27 cellular contexts compared by ENCODE assay signal in the genomic region with DNA sequence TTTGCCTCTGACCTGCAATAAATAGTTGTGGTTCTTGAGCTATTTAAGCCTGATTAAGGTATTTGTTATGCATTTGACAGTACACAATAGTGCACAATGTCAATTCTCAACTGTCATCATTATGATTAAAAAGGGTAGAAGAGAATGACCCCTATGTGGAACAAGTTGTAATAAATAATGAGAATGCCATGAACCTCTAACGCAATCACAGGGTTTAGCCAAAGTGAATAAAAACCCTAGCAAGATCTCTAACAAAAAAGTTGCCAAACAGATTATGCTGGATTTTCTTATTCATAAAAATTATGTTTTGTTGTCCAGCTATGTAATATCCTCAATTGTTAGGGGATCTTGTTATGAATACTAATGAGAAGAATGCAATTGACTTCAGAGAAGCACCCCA.
"Had no signal": no experiment of that assay in that cellular context is flagged by ENCODE, and none has a peak within 500 bp of the region (broad histone marks: within the 10 kb centered on the region; RNA-seq: fewer than 3 reads in every experiment).

No MANE protein-coding gene starts in this region.

- H3K36me3 Mint-ChIP-seq: stimulated activated effector memory CD8-positive, alpha-beta T cell treated with anti-CD3 and anti-CD28 coated beads, Interleukin-12 subunit alpha, Interleukin-12 subunit beta, amount 100 ng/mL, for 72 hours; stimulated activated memory B cell treated with anti-CD40 and anti-IgM and Interleukin-4, amounts not matched to agents 10 μg/mL and 1 μg/mL and 100 μg/mL, for 72 hours; stimulated activated naive B cell treated with anti-CD40 and anti-IgM and Interleukin-4, amounts not matched to agents 10 μg/mL and 1 μg/mL and 100 μg/mL, for 72 hours; type B pancreatic cell had no signal

- ATAC-seq: stimulated activated effector memory CD8-positive, alpha-beta T cell treated with anti-CD3 and anti-CD28 coated beads, Interleukin-12 subunit alpha, Interleukin-12 subunit beta, amount 100 ng/mL, for 72 hours; stimulated activated memory B cell treated with anti-CD40 and anti-IgM and Interleukin-4, amounts not matched to agents 10 μg/mL and 1 μg/mL and 100 μg/mL, for 72 hours; stimulated activated naive B cell treated with anti-CD40 and anti-IgM and Interleukin-4, amounts not matched to agents 10 μg/mL and 1 μg/mL and 100 μg/mL, for 72 hours; stimulated activated naive CD8-positive, alpha-beta T cell treated with anti-CD3 and anti-CD28 coated beads, Interleukin-15, amount 100 ng/mL, for 72 hours; stimulated activated naive CD8-positive, alpha-beta T cell treated with anti-CD3 and anti-CD28 coated beads, Interleukin-15, Interleukin-2, amounts not matched to agents 100 U/mL and 50 U/mL, for 24 hours; upper lobe of right lung had no signal

- H3K27me3 ChIP-seq: stomach, suprapubic skin, testis, thyroid gland, tibial artery, tibial nerve, transverse colon, upper lobe of left lung, upper lobe of right lung, uterus, vagina had no signal

- H3K4me3 ChIP-seq: stomach, suprapubic skin, testis, thoracic aorta, thyroid gland, tibial artery, tibial nerve, transverse colon, upper lobe of left lung, upper lobe of right lung, uterus, vagina had no signal

- H3K4me1 Mint-ChIP-seq: stimulated activated effector memory CD8-positive, alpha-beta T cell treated with anti-CD3 and anti-CD28 coated beads, Interleukin-12 subunit alpha, Interleukin-12 subunit beta, amount 100 ng/mL, for 72 hours; stimulated activated memory B cell treated with anti-CD40 and anti-IgM and Interleukin-4, amounts not matched to agents 10 μg/mL and 1 μg/mL and 100 μg/mL, for 72 hours; stimulated activated naive B cell treated with anti-CD40 and anti-IgM and Interleukin-4, amounts not matched to agents 10 μg/mL and 1 μg/mL and 100 μg/mL, for 72 hours; stimulated activated naive CD8-positive, alpha-beta T cell treated with anti-CD3 and anti-CD28 coated beads, Interleukin-15, amount 100 ng/mL, for 72 hours had no signal

- H3K27me3 Mint-ChIP-seq: stimulated activated memory B cell treated with anti-CD40 and anti-IgM and Interleukin-4, amounts not matched to agents 10 μg/mL and 1 μg/mL and 100 μg/mL, for 72 hours; stimulated activated naive B cell treated with anti-CD40 and anti-IgM and Interleukin-4, amounts not matched to agents 10 μg/mL and 1 μg/mL and 100 μg/mL, for 72 hours; stimulated activated naive CD8-positive, alpha-beta T cell treated with anti-CD3 and anti-CD28 coated beads, Interleukin-15, amount 100 ng/mL, for 72 hours; stimulated activated naive CD8-positive, alpha-beta T cell treated with anti-CD3 and anti-CD28 coated beads, Interleukin-15, Interleukin-2, amounts not matched to agents 100 ng/mL and 50 ng/mL, for 24 hours; type B pancreatic cell had no signal

- H3K36me3 ChIP-seq: stomach, suprapubic skin, thoracic aorta, thyroid gland, tibial artery, tibial nerve, transverse colon, upper lobe of left lung, upper lobe of right lung, uterus, vagina had no signal

- H3K4me3 Mint-ChIP-seq: stimulated activated effector memory CD8-positive, alpha-beta T cell treated with anti-CD3 and anti-CD28 coated beads, Interleukin-12 subunit alpha, Interleukin-12 subunit beta, amount 100 ng/mL, for 72 hours; stimulated activated memory B cell treated with anti-CD40 and anti-IgM and Interleukin-4, amounts not matched to agents 10 μg/mL and 1 μg/mL and 100 μg/mL, for 72 hours; stimulated activated naive B cell treated with anti-CD40 and anti-IgM and Interleukin-4, amounts not matched to agents 10 μg/mL and 1 μg/mL and 100 μg/mL, for 72 hours; stimulated activated naive CD8-positive, alpha-beta T cell treated with anti-CD3 and anti-CD28 coated beads, Interleukin-15, amount 100 ng/mL, for 72 hours; stimulated activated naive CD8-positive, alpha-beta T cell treated with anti-CD3 and anti-CD28 coated beads, Interleukin-15, Interleukin-2, amounts not matched to agents 100 ng/mL and 50 ng/mL, for 24 hours; type B pancreatic cell had no signal

- DNase-seq: stimulated activated CD4-positive, alpha-beta T cell treated with anti-CD3 and anti-CD28 coated beads, Interleukin-4, amount 100 ng/mL, for 1 hour; stimulated activated CD4-positive, alpha-beta T cell treated with anti-CD3 and anti-CD28 coated beads, Interleukin-4, amount 100 ng/mL, for 24 hours; stimulated activated CD4-positive, alpha-beta T cell treated with anti-CD3 and anti-CD28 coated beads, Interleukin-4, amount 100 ng/mL, for 4 hours; stimulated activated CD8-positive, alpha-beta memory T cell treated with anti-CD3 and anti-CD28 coated beads, Interleukin-4, amount 100 ng/mL, for 48 hours; stimulated activated naive B cell treated with anti-CD40 and anti-IgM and Interleukin-4, amounts not matched to agents 10 μg/mL and 1 μg/mL and 100 μg/mL, for 72 hours; stimulated activated naive CD4-positive, alpha-beta T cell; stimulated activated naive CD4-positive, alpha-beta T cell treated with Interleukin-2 at 50 U/mL for 16 hours; stimulated activated naive CD8-positive, alpha-beta T cell treated with anti-CD3 and anti-CD28 coated beads, Interleukin-15, amount 100 ng/mL, for 72 hours; stimulated activated naive CD8-positive, alpha-beta T cell treated with anti-CD3 and anti-CD28 coated beads, Interleukin-15, Interleukin-2, amounts not matched to agents 100 U/mL and 50 U/mL, for 24 hours; stomach; substantia nigra; testis; thyroid gland; tibial artery; transverse colon; trophoblast cell; upper lobe of left lung; upper lobe of right lung; uterus had no signal

- H3K27ac ChIP-seq: stomach, suprapubic skin, testis, thoracic aorta, thyroid gland, tibial artery, tibial nerve, transverse colon, upper lobe of left lung, upper lobe of right lung, uterus, vagina had no signal

- H3K9me3 Mint-ChIP-seq: stimulated activated effector memory CD8-positive, alpha-beta T cell treated with anti-CD3 and anti-CD28 coated beads, Interleukin-12 subunit alpha, Interleukin-12 subunit beta, amount 100 ng/mL, for 72 hours; stimulated activated memory B cell treated with anti-CD40 and anti-IgM and Interleukin-4, amounts not matched to agents 10 μg/mL and 1 μg/mL and 100 μg/mL, for 72 hours; stimulated activated naive CD8-positive, alpha-beta T cell treated with anti-CD3 and anti-CD28 coated beads, Interleukin-15, amount 100 ng/mL, for 72 hours; stimulated activated naive CD8-positive, alpha-beta T cell treated with anti-CD3 and anti-CD28 coated beads, Interleukin-15, Interleukin-2, amounts not matched to agents 100 ng/mL and 50 ng/mL, for 24 hours had no signal

- H3K9me3 ChIP-seq: stomach, suprapubic skin, testis, thoracic aorta, thyroid gland, tibial artery, tibial nerve, transverse colon, upper lobe of left lung, upper lobe of right lung, uterus, vagina had no signal

- H3K27ac Mint-ChIP-seq: stimulated activated effector memory CD8-positive, alpha-beta T cell treated with anti-CD3 and anti-CD28 coated beads, Interleukin-12 subunit alpha, Interleukin-12 subunit beta, amount 100 ng/mL, for 72 hours; stimulated activated memory B cell treated with anti-CD40 and anti-IgM and Interleukin-4, amounts not matched to agents 10 μg/mL and 1 μg/mL and 100 μg/mL, for 72 hours; stimulated activated naive B cell treated with anti-CD40 and anti-IgM and Interleukin-4, amounts not matched to agents 10 μg/mL and 1 μg/mL and 100 μg/mL, for 72 hours; stimulated activated naive CD8-positive, alpha-beta T cell treated with anti-CD3 and anti-CD28 coated beads, Interleukin-15, amount 100 ng/mL, for 72 hours; stimulated activated naive CD8-positive, alpha-beta T cell treated with anti-CD3 and anti-CD28 coated beads, Interleukin-15, Interleukin-2, amounts not matched to agents 100 ng/mL and 50 ng/mL, for 24 hours; type B pancreatic cell had no signal

- H3K4me1 ChIP-seq: stomach, suprapubic skin, testis, thyroid gland, tibial artery, tibial nerve, transverse colon, upper lobe of left lung, upper lobe of right lung, uterus, vagina had no signal
